ENCODE assay signal across 28 cellular contexts in genomic region chr1:98644510-98644909, GRCh38.
"Had no signal": no experiment of that assay in that cellular context is flagged by ENCODE, and none has a peak within 500 bp of the region (broad histone marks: within the 10 kb centered on the region; RNA-seq: fewer than 3 reads in every experiment).

No MANE protein-coding gene starts in this region.

- ATAC-seq: effector memory CD8-positive, alpha-beta T cell; esophagus mucosa; foreskin keratinocyte; gastrocnemius medialis; gastroesophageal sphincter; heart left ventricle; heart right ventricle had no signal

- DNase-seq: colonic mucosa; cortex of kidney; dermis blood vessel endothelial cell; dorsolateral prefrontal cortex; effector CD4-positive, alpha-beta T cell; effector CD8-positive, alpha-beta T cell; effector memory CD4-positive, alpha-beta T cell; effector memory CD8-positive, alpha-beta T cell; endodermal cell; erythroblast; esophagus squamous epithelium; foreskin fibroblast; foreskin keratinocyte; foreskin melanocyte; gastrocnemius medialis; glutamatergic neuron; head of caudate nucleus; heart left ventricle; heart right ventricle had no signal

- H3K27ac ChIP-seq: colonic mucosa, coronary artery, dorsolateral prefrontal cortex, epithelial cell of prostate, esophagus muscularis mucosa, esophagus squamous epithelium, foreskin keratinocyte, gastrocnemius medialis, gastroesophageal sphincter, heart left ventricle, heart right ventricle had no signal

- H3K4me1 ChIP-seq: colonic mucosa, esophagus muscularis mucosa, esophagus squamous epithelium, foreskin keratinocyte, gastrocnemius medialis, gastroesophageal sphincter, heart left ventricle, heart right ventricle had no signal

- H3K9me3 ChIP-seq: colonic mucosa, esophagus muscularis mucosa, esophagus squamous epithelium, gastrocnemius medialis had no signal

- FAIRE-seq: colon, endometrium, endothelial cell of umbilical vein, frontal cortex had no signal

- H3K27me3 ChIP-seq: colonic mucosa, esophagus muscularis mucosa, esophagus squamous epithelium, foreskin keratinocyte, gastrocnemius medialis, gastroesophageal sphincter, heart left ventricle, heart right ventricle had no signal

- H3K4me3 ChIP-seq: colonic mucosa, coronary artery, dorsolateral prefrontal cortex, esophagus muscularis mucosa, esophagus squamous epithelium, gastrocnemius medialis, gastroesophageal sphincter, heart left ventricle, heart right ventricle had no signal

- H3K36me3 ChIP-seq: colonic mucosa, esophagus muscularis mucosa, esophagus squamous epithelium, gastrocnemius medialis, gastroesophageal sphincter, heart left ventricle, heart right ventricle had no signal
